Comparison of ENCODE assay signal across 8 cellular contexts in the genomic region with DNA sequence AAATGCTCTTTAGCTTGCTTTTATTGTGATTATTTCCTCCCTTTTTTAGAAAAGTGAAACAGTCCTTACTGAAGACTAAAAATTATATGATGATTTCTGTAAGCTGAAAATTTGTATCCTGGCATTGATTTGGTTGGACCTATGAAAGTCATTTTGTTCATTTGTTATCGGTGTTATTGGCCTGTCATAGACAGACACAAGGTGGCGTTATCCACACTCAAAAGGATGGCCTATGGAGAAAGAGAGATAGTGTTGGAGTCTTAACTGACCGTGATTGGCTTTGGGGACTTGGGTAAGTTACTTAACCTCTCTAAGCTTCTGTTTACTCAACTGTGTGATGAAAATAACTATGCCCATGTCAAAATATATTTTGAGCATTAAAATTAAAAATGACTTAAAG.
DNase-seq lines count a peak whose midpoint lies in the region; ATAC-seq lines count a peak whose summit lies in the region.

No MANE protein-coding gene starts in this region.

- peak; percentile 68 for ATAC-seq in GM19351 (IDR thresholded peaks at IDR 0.05; ENCODE audit: unreplicated experiment)
- no peak for ATAC-seq in HG03108 (IDR thresholded peaks at IDR 0.05; ENCODE audit: unreplicated experiment)

- DNase-seq in Kasumi-1 (lab: John Stamatoyannopoulos, UW) (peak; percentile 47 to 87), SK-N-DZ (ENCODE audit: low spot score) (peak; percentile 78), inferior parietal cortex (ENCODE audit: extremely low spot score) (peak; percentile 15), NCI-H187 treated with DMSO at 0.1 percent for 48 hours (lab: John Stamatoyannopoulos, UW) (no peak), amygdala (lab: John Stamatoyannopoulos, UW) (no peak), CD1c-positive myeloid dendritic cell (ENCODE audit: extremely low spot score) (no peak)

Comparison
In these comparisons a context has a peak if more than half of its experiments do, and no peak if none do; other contexts are left out.
1. DNase-seq: peak in Kasumi-1 (2 of 2), SK-N-DZ (single experiment) and inferior parietal cortex (single experiment); none in NCI-H187 treated with DMSO at 0.1 percent for 48 hours (single experiment), amygdala (0 of 56) and CD1c-positive myeloid dendritic cell (single experiment).